12 cellular contexts compared by ENCODE assay signal in genomic region chr1:208233546-208233945, GRCh38. TPM values are rescaled to one million over a fixed set of nuclear protein-coding genes. Genes with fewer than 3 reads are reported as not detected.
DNase-seq lines count a peak whose midpoint lies in the region; ATAC-seq and TF ChIP-seq lines count a peak whose summit lies in the region.
"Had no signal": no experiment of that assay in that cellular context is flagged by ENCODE, and none has a peak within 500 bp of the region (broad histone marks: within the 10 kb centered on the region; RNA-seq: fewer than 3 reads in every experiment).

No MANE protein-coding gene starts in this region.

- peak overlapping the region; percentile 66 to 94 (median 82) for H3K27ac ChIP-seq in esophagus muscularis mucosa (replicated peaks in 1 of 4)
- H3K27ac ChIP-seq: epithelial cell of prostate had no signal

- peaks cover 4 to 22% of the 10 kb centered on the region in 2 donors for H3K4me1 Mint-ChIP-seq in stimulated activated naive B cell treated with anti-CD40 and anti-IgM and Interleukin-4, amounts not matched to agents 10 μg/mL and 1 μg/mL and 100 μg/mL, for 72 hours

- H3K4me3 Mint-ChIP-seq in stimulated activated naive B cell treated with anti-CD40 and anti-IgM and Interleukin-4, amounts not matched to agents 10 μg/mL and 1 μg/mL and 100 μg/mL, for 72 hours = no peak overlapping the region
- H3K4me3 Mint-ChIP-seq: CD4-positive, CD25-positive, alpha-beta regulatory T cell had no signal

- no peak for ATAC-seq in HG03135 (IDR thresholded peaks at IDR 0.05; ENCODE audit: unreplicated experiment)
- no peak for ATAC-seq in stimulated activated naive B cell treated with anti-CD40 and anti-IgM and Interleukin-4, amounts not matched to agents 10 μg/mL and 1 μg/mL and 100 μg/mL, for 72 hours (replicated peaks)
- ATAC-seq: Panc1; stimulated activated naive CD8-positive, alpha-beta T cell treated with anti-CD3 and anti-CD28 coated beads, Interleukin-15, Interleukin-2, amounts not matched to agents 100 U/mL and 50 U/mL, for 24 hours had no signal

- TF ChIP-seq EP300 in esophagus muscularis mucosa (IDR thresholded peaks at IDR 0.05) = no peak

- WGBS in esophagus muscularis mucosa = 34% methylated on average over 2 of the region's 5 CpGs

- H3K27me3 ChIP-seq in H7 (ENCODE audit: control insufficient read depth, insufficient read depth, low read length) (peaks cover 7% of the 10 kb centered on the region; the same call in 1 of the 2 replicates), esophagus muscularis mucosa (no peaks in the 10 kb centered on the region)

- intact Hi-C loops in esophagus muscularis mucosa (cut with DNase I) = no loop called here

- H3K27me3 Mint-ChIP-seq in stimulated activated naive B cell treated with anti-CD40 and anti-IgM and Interleukin-4, amounts not matched to agents 10 μg/mL and 1 μg/mL and 100 μg/mL, for 72 hours = peaks cover 3 to 16% of the 10 kb centered on the region in 2 donors

- H3K36me3 ChIP-seq in H7 (replicated peaks; ENCODE audit: control insufficient read depth, insufficient read depth, low read length) (no peaks in the 10 kb centered on the region), esophagus muscularis mucosa (peaks cover 0 to 15% (median 0%) of the 10 kb centered on the region in 4 donors)

- peaks cover 68 to 100% (median 100%) of the 10 kb centered on the region in 4 donors for H3K4me1 ChIP-seq in esophagus muscularis mucosa

- H3K4me3 ChIP-seq in H7 (ENCODE audit: insufficient read depth, low read depth, low read length) = no peak overlapping the region
- no peak overlapping the region for H3K4me3 ChIP-seq in esophagus muscularis mucosa

- no peak for TF ChIP-seq POLR2A in esophagus muscularis mucosa (IDR thresholded peaks at IDR 0.05; ENCODE audit: low read depth)

- no peak overlapping the region for H3K27ac Mint-ChIP-seq in stimulated activated naive B cell treated with anti-CD40 and anti-IgM and Interleukin-4, amounts not matched to agents 10 μg/mL and 1 μg/mL and 100 μg/mL, for 72 hours

- DNase-seq in H7 = peak; percentile 78
- DNase-seq in NCI-H446 treated with DMSO at 0.1 percent for 48 hours (lab: John Stamatoyannopoulos, UW) = peak; percentile 71
- DNase-seq in esophagus muscularis mucosa (ENCODE audit: extremely low spot score) = no peak
- peak; percentile 43 for DNase-seq in occipital lobe (lab: John Stamatoyannopoulos, UW)
- no peak for DNase-seq in HK-2 (ENCODE audit: unreplicated experiment)
- DNase-seq in stimulated activated naive B cell treated with anti-CD40 and anti-IgM and Interleukin-4, amounts not matched to agents 10 μg/mL and 1 μg/mL and 100 μg/mL, for 72 hours = no peak
- DNase-seq in putamen (ENCODE audit: low spot score) = no peak
- DNase-seq: CD4-positive, CD25-positive, alpha-beta regulatory T cell; stimulated activated naive CD8-positive, alpha-beta T cell treated with anti-CD3 and anti-CD28 coated beads, Interleukin-15, Interleukin-2, amounts not matched to agents 100 U/mL and 50 U/mL, for 24 hours had no signal

- H3K9me3 Mint-ChIP-seq in stimulated activated naive B cell treated with anti-CD40 and anti-IgM and Interleukin-4, amounts not matched to agents 10 μg/mL and 1 μg/mL and 100 μg/mL, for 72 hours = no peaks in the 10 kb centered on the region
- H3K9me3 Mint-ChIP-seq: CD4-positive, CD25-positive, alpha-beta regulatory T cell had no signal

- H3K36me3 Mint-ChIP-seq in stimulated activated naive B cell treated with anti-CD40 and anti-IgM and Interleukin-4, amounts not matched to agents 10 μg/mL and 1 μg/mL and 100 μg/mL, for 72 hours = no peaks in the 10 kb centered on the region

- TF ChIP-seq CTCF in esophagus muscularis mucosa (IDR thresholded peaks at IDR 0.05) = no peak

- no peaks in the 10 kb centered on the region for H3K9me3 ChIP-seq in esophagus muscularis mucosa

RNA-seq across cellular contexts. Expression of gene PLXNA2, which starts 10.6 kb away (rescaled TPM):
- 1.8 and 5.3 TPM in 2 replicates for total RNA-seq in H7 (2014; rRNA removed; shearing (Covaris generic))
- 10 to 100 TPM; 19.8 to 41.6 (median 27.9) TPM for total RNA-seq in esophagus muscularis mucosa
- 60.7 TPM for total RNA-seq in occipital lobe

Comparison
In these comparisons a context has a peak if more than half of its experiments do, and no peak if none do; other contexts are left out.
1. DNase-seq: peak in H7 (single experiment), NCI-H446 treated with DMSO at 0.1 percent for 48 hours (single experiment) and occipital lobe (single experiment); none in esophagus muscularis mucosa (single experiment), HK-2 (single experiment), stimulated activated naive B cell treated with anti-CD40 and anti-IgM and Interleukin-4, amounts not matched to agents 10 μg/mL and 1 μg/mL and 100 μg/mL, for 72 hours (single experiment) and putamen (single experiment).